In genomic region chr12:45205165-45205825, GRCh38 we compare ENCODE assay signal across 16 cellular contexts. TPM values are rescaled to one million over a fixed set of nuclear protein-coding genes. Genes with fewer than 3 reads are reported as not detected.
DNase-seq lines count a peak whose midpoint lies in the region; ATAC-seq and TF ChIP-seq lines count a peak whose summit lies in the region.
"Had no signal": no experiment of that assay in that cellular context is flagged by ENCODE, and none has a peak within 500 bp of the region (broad histone marks: within the 10 kb centered on the region; RNA-seq: fewer than 3 reads in every experiment).

No MANE protein-coding gene starts in this region.

- DNase-seq in caudate nucleus (lab: John Stamatoyannopoulos, UW), result no peak
- DNase-seq in CD8-positive, alpha-beta memory T cell, result no peak
- DNase-seq in left colon, result no peak
- DNase-seq in GM19238 (ENCODE audit: insufficient read length, low spot score), result no peak
- DNase-seq: activated naive CD8-positive, alpha-beta T cell treated with anti-CD3 and anti-CD28 coated beads, Interleukin-2, amount 10 ng/mL, durations not matched to agents 7 days and 5 days; GOT3; midbrain; NCI-H1930; PC-9; psoas muscle; stimulated activated CD4-positive, alpha-beta T cell treated with anti-CD3 and anti-CD28 coated beads, Interleukin-2, amount 100 ng/mL, for 48 hours had no signal

- no peak overlapping the region for H3K27ac Mint-ChIP-seq in CD8-positive, alpha-beta memory T cell
- H3K27ac Mint-ChIP-seq: activated naive CD8-positive, alpha-beta T cell treated with anti-CD3 and anti-CD28 coated beads, Interleukin-2, amount 10 ng/mL, durations not matched to agents 7 days and 5 days had no signal

- POLR2A ChIA-PET in CD8-positive, alpha-beta memory T cell (lab: Charles Lee), result no interaction called here

- no peaks in the 10 kb centered on the region for H3K27me3 ChIP-seq in liver (ENCODE audit: control insufficient read depth in 4 of 4, insufficient read depth in 4 of 4, low read length in 3 of 4)
- H3K27me3 ChIP-seq in CD8-positive, alpha-beta memory T cell (ENCODE audit: insufficient read depth, low read length, poor library complexity, severe bottlenecking), result no peaks in the 10 kb centered on the region
- H3K27me3 ChIP-seq: esophagus muscularis mucosa had no signal

- no peaks in the 10 kb centered on the region for H3K36me3 ChIP-seq in liver (ENCODE audit: control insufficient read depth in 4 of 4, insufficient read depth in 3 of 4, low read depth in 1 of 4, low read length in 3 of 4)
- no peaks in the 10 kb centered on the region for H3K36me3 ChIP-seq in CD8-positive, alpha-beta memory T cell (ENCODE audit: insufficient read depth, low read length)
- H3K36me3 ChIP-seq: esophagus muscularis mucosa had no signal

- TF ChIP-seq CTCF in liver (IDR thresholded peaks at IDR 0.05; ENCODE audit: low read depth, low read length, missing input control), result no peak

- intact Hi-C loops in left colon (cut with DNase I, micrococcal nuclease), result no loop called here

- CTCF ChIA-PET in CD8-positive, alpha-beta memory T cell (lab: Charles Lee), result no interaction called here

- peaks cover 9 to 14% (median 10%) of the 10 kb centered on the region in 3 donors for H3K4me1 Mint-ChIP-seq in CD8-positive, alpha-beta memory T cell

- H3K27ac ChIP-seq in liver (ENCODE audit: low read depth in 1 of 2, low read length in 2 of 2) (peak overlapping the region; percentile 54 to 60), caudate nucleus (ENCODE audit: low read depth, low read length) (no peak overlapping the region)
- no peak overlapping the region for H3K27ac ChIP-seq in CD8-positive, alpha-beta memory T cell (ENCODE audit: low read depth, low read length)
- H3K27ac ChIP-seq: esophagus muscularis mucosa, PC-9, psoas muscle had no signal

- no peaks in the 10 kb centered on the region for H3K9me3 ChIP-seq in liver (ENCODE audit: control insufficient read depth in 4 of 4, low read length in 3 of 4)
- H3K9me3 ChIP-seq in CD8-positive, alpha-beta memory T cell (ENCODE audit: low read length), result no peaks in the 10 kb centered on the region
- H3K9me3 ChIP-seq: esophagus muscularis mucosa, psoas muscle had no signal

- no peak overlapping the region for H3K9ac ChIP-seq in liver (ENCODE audit: low read depth in 1 of 2, low read length in 2 of 2)

- no peak overlapping the region for H3K4me3 ChIP-seq in liver (ENCODE audit: low read depth in 1 of 3, low read length in 3 of 3)
- H3K4me3 ChIP-seq in CD8-positive, alpha-beta memory T cell (ENCODE audit: low read length), result no peak overlapping the region
- H3K4me3 ChIP-seq: esophagus muscularis mucosa, PC-9, psoas muscle had no signal

- H3K36me3 Mint-ChIP-seq in CD8-positive, alpha-beta memory T cell, result no peaks in the 10 kb centered on the region

- no peaks in the 10 kb centered on the region for H3K9me3 Mint-ChIP-seq in CD8-positive, alpha-beta memory T cell
- H3K9me3 Mint-ChIP-seq: activated naive CD8-positive, alpha-beta T cell treated with anti-CD3 and anti-CD28 coated beads, Interleukin-2, amount 10 ng/mL, durations not matched to agents 7 days and 5 days had no signal

- peaks cover 9 to 43% (median 26%) of the 10 kb centered on the region in 4 donors for H3K4me1 ChIP-seq in liver (ENCODE audit: control insufficient read depth in 4 of 4, insufficient read depth in 4 of 4, low read length in 3 of 4)
- peaks cover 22% of the 10 kb centered on the region for H3K4me1 ChIP-seq in CD8-positive, alpha-beta memory T cell (ENCODE audit: insufficient read depth, low read length)

- TF ChIP-seq RAD21 in liver (IDR thresholded peaks at IDR 0.05), result no peak

- no peak overlapping the region for H3K4me3 Mint-ChIP-seq in CD8-positive, alpha-beta memory T cell
- H3K4me3 Mint-ChIP-seq: activated naive CD8-positive, alpha-beta T cell treated with anti-CD3 and anti-CD28 coated beads, Interleukin-2, amount 10 ng/mL, durations not matched to agents 7 days and 5 days had no signal

- 75% methylated on average over 4 of the region's 4 CpGs for WGBS in liver

- ATAC-seq in GM18870 (IDR thresholded peaks at IDR 0.05; ENCODE audit: unreplicated experiment), result peak; percentile 71
- ATAC-seq in GM21786 (IDR thresholded peaks at IDR 0.05; ENCODE audit: unreplicated experiment), result peak; percentile 69
- peak; percentile 56 for ATAC-seq in HG03439 (IDR thresholded peaks at IDR 0.05; ENCODE audit: unreplicated experiment)
- ATAC-seq in left colon, result no peak
- ATAC-seq: psoas muscle had no signal

- H3K27me3 Mint-ChIP-seq in CD8-positive, alpha-beta memory T cell, result no peaks in the 10 kb centered on the region
- H3K27me3 Mint-ChIP-seq: activated naive CD8-positive, alpha-beta T cell treated with anti-CD3 and anti-CD28 coated beads, Interleukin-2, amount 10 ng/mL, durations not matched to agents 7 days and 5 days had no signal

TF ChIP-seq in liver, 16 proteins besides CTCF, POLR2A, EP300 and RAD21:
- TF ChIP-seq JUND (IDR thresholded peaks at IDR 0.05) (no peak), HNF4A (conservative IDR thresholded peaks at IDR 0.05) (no peak), TAF1 (conservative IDR thresholded peaks at IDR 0.05) (no peak), NR2F2 (IDR thresholded peaks at IDR 0.05) (no peak), FOXA2 (IDR thresholded peaks at IDR 0.05) (no peak), GABPA (IDR thresholded peaks at IDR 0.05 in 1 of 2, conservative IDR thresholded peaks at IDR 0.05 in 1 of 2) (no peak), YY1 (IDR thresholded peaks at IDR 0.05) (no peak), MAX (IDR thresholded peaks at IDR 0.05) (no peak), EGR1 (IDR thresholded peaks at IDR 0.05; ENCODE audit: low read depth in 2 of 2) (no peak)

RNA-seq across cellular contexts. Expression of gene ANO6, which starts 10.6 kb away (rescaled TPM):
- total RNA-seq in liver (10 to 100 TPM; 36.8 to 52.3 TPM), left colon (10 to 100 TPM; 10.3 to 15.4 TPM)
- 10 to 100 TPM; 18.6 to 21.5 TPM for polyA plus RNA-seq in liver
- 10 to 100 TPM; 19.7 to 20.0 TPM for total RNA-seq in CD8-positive, alpha-beta memory T cell
- 26.1 TPM for polyA plus RNA-seq in CD8-positive, alpha-beta memory T cell

Comparison
In these comparisons a context has a peak if more than half of its experiments do, and no peak if none do; other contexts are left out.
1. H3K27ac ChIP-seq: peak in liver (2 of 2); none in caudate nucleus (single experiment) and CD8-positive, alpha-beta memory T cell (single experiment).